Comparison of ENCODE assay signal across 8 cellular contexts in genomic region chr1:179706339-179706941, GRCh38. TPM values are rescaled to one million over a fixed set of nuclear protein-coding genes. Genes with fewer than 3 reads are reported as not detected.
DNase-seq lines count a peak whose midpoint lies in the region; TF ChIP-seq lines count a peak whose summit lies in the region.

No MANE protein-coding gene starts in this region.

- no peak overlapping the region for H3K4me3 ChIP-seq in choroid plexus epithelial cell (ENCODE audit: low read depth, low read length)

- DNase-seq in AG08395 (ENCODE audit: low spot score) (peak; percentile 61), GM19238 (ENCODE audit: insufficient read length, low spot score) (peak; percentile 24), NCI-H2171 (lab: John Stamatoyannopoulos, UW) (peak; percentile 61), choroid plexus epithelial cell (ENCODE audit: low read depth) (peak; percentile 84), lung microvascular endothelial cell (ENCODE audit: low read depth in 2 of 2) (peak; percentile 81 to 85), 8988T (no peak)
- DNase-seq in stimulated activated CD8-positive, alpha-beta memory T cell treated with anti-CD3 and anti-CD28 coated beads, Interleukin-4, amount 100 ng/mL, for 24 hours (ENCODE audit: low read depth), result peak; percentile 19

- H3K27ac ChIP-seq in VCaP, result no peak overlapping the region

- TF ChIP-seq CTCF in VCaP (conservative IDR thresholded peaks at IDR 0.05) (peak; percentile 78), choroid plexus epithelial cell (conservative IDR thresholded peaks at IDR 0.05; ENCODE audit: low read depth, low read length) (peak; percentile 88)

RNA-seq across cellular contexts. Expression of gene FAM163A, which starts 36.7 kb away (rescaled TPM):
- total RNA-seq in lung microvascular endothelial cell, result under 0.01 and 0.22 TPM in 2 replicates
